8 cellular contexts compared by ENCODE assay signal in genomic region chr13:98142427-98143156, GRCh38. TPM values are rescaled to one million over a fixed set of nuclear protein-coding genes. Genes with fewer than 3 reads are reported as not detected.
DNase-seq lines count a peak whose midpoint lies in the region; ATAC-seq, FAIRE-seq and TF ChIP-seq lines count a peak whose summit lies in the region.

Gene FARP1 (plus strand): TSS chr13:98143094. CDS start chr13:98213243, 70,149 bp downstream.

- no TSS peak for BruUV-seq in A673 (replicated peaks; lab: Mats Ljungman, UMichigan)

- TF ChIP-seq CTCF in A673 (conservative IDR thresholded peaks at IDR 0.05; ENCODE audit: low read depth, low read length) (no peak), tibial nerve (IDR thresholded peaks at IDR 0.05) (peak; percentile 6 to 74 (median 61))

- H3K27me3 ChIP-seq in A673 (replicated peaks; ENCODE audit: insufficient read depth, low read depth, low read length, poor library complexity) (no peaks in the 10 kb centered on the region), muscle layer of duodenum (ENCODE audit: low read depth, low read length) (no peaks in the 10 kb centered on the region), tibial nerve (no peaks in the 10 kb centered on the region)

- H3K4me1 ChIP-seq in A673 (ENCODE audit: insufficient read depth, low read length, poor library complexity, severe bottlenecking): peaks cover 33% of the 10 kb centered on the region
- peaks cover 8 to 12% of the 10 kb centered on the region in 2 donors for H3K4me1 ChIP-seq in muscle layer of duodenum (ENCODE audit: control insufficient read depth in 1 of 2, insufficient read depth in 2 of 2, low read length in 2 of 2)
- H3K4me1 ChIP-seq in tibial nerve: peaks cover 0 to 25% (median 0%) of the 10 kb centered on the region in 4 donors

- CTCF ChIA-PET in A673 (lab: Charles Lee): interaction anchor here (0.8 kb wide), 1 partner anchor 109 kb away, joined by 4 read pairs; no protein-coding TSS in a partner anchor

- ATAC-seq in HG02884 (IDR thresholded peaks at IDR 0.05; ENCODE audit: unreplicated experiment): peak; percentile 61

- POLR2A ChIA-PET in A673 (lab: Charles Lee; ENCODE audit: low non-redundant PET): no interaction called here

- H3K4me3 ChIP-seq in A673 (ENCODE audit: low read depth, low read length, poor library complexity, severe bottlenecking): peak within 1 kb of the TSS; percentile 85
- H3K4me3 ChIP-seq in muscle layer of duodenum (ENCODE audit: low read depth in 1 of 2, low read length in 2 of 2): peak within 1 kb of the TSS; percentile 76 to 77
- H3K4me3 ChIP-seq in tibial nerve: peak within 1 kb of the TSS; percentile 52 to 72 (median 58)

- no peaks in the 10 kb centered on the region for H3K9me3 ChIP-seq in A673 (ENCODE audit: low read depth, low read length, poor library complexity, severe bottlenecking)
- no peaks in the 10 kb centered on the region for H3K9me3 ChIP-seq in muscle layer of duodenum (ENCODE audit: control insufficient read depth in 1 of 2, low read length in 2 of 2)
- no peaks in the 10 kb centered on the region for H3K9me3 ChIP-seq in tibial nerve

- WGBS in tibial nerve, 2 donors: 0 to 1% methylated on average over 40 to 41 of the region's 95 CpGs

- no peaks in the 10 kb centered on the region for H3K36me3 ChIP-seq in A673 (ENCODE audit: insufficient read depth, low read length, poor library complexity, severe bottlenecking)
- H3K36me3 ChIP-seq in muscle layer of duodenum (ENCODE audit: control insufficient read depth in 1 of 2, insufficient read depth in 2 of 2, low read length in 2 of 2): no peaks in the 10 kb centered on the region
- no peaks in the 10 kb centered on the region for H3K36me3 ChIP-seq in tibial nerve

- peak; percentile 84 for DNase-seq in A673 (ENCODE audit: low spot score)
- peak; percentile 65 for DNase-seq in GM12891 (ENCODE audit: insufficient read length, low spot score)
- DNase-seq in NCI-H2081 (lab: John Stamatoyannopoulos, UW): peak; percentile 87 to 91
- peak; percentile 47 for DNase-seq in activated T-cell treated with anti-CD3 and anti-CD28 coated beads for 48 hours (ENCODE audit: low read depth)
- peak; percentile 56 for DNase-seq in fibroblast of gingiva (ENCODE audit: low read depth)
- peak; percentile 41 to 58 for DNase-seq in tibial nerve (ENCODE audit: low spot score in 2 of 2)

- TF ChIP-seq EP300 in tibial nerve (IDR thresholded peaks at IDR 0.05): no peak

- FAIRE-seq in GM12891 (lab: Jason Lieb, UNC): no peak

- intact Hi-C loops in A673 (cut with micrococcal nuclease; ENCODE audit: unreplicated experiment): loop anchor here (5.0 to 10.0 kb wide), 5 partner anchors 75 to 305 kb away; no protein-coding TSS in a partner anchor

- H3K27ac ChIP-seq in A673 (ENCODE audit: low read depth, low read length, poor library complexity, severe bottlenecking) (peak within 1 kb of the TSS; percentile 82), muscle layer of duodenum (ENCODE audit: low read length) (no peak within 1 kb of the TSS), tibial nerve (peak within 1 kb of the TSS in 2 of 4 donors; percentile 53 to 68)

- no peak for TF ChIP-seq POLR2A in GM12891 (IDR thresholded peaks at IDR 0.05; ENCODE audit: low read depth, low read length)
- TF ChIP-seq POLR2A in tibial nerve (IDR thresholded peaks at IDR 0.05): peak; percentile 6 to 43

TF ChIP-seq in GM12891, 5 proteins besides CTCF, POLR2A, EP300 and RAD21:
- TF ChIP-seq TAF1 (IDR thresholded peaks at IDR 0.05; ENCODE audit: low read depth, low read length) (no peak), POLR2AphosphoS5 (IDR thresholded peaks at IDR 0.05; ENCODE audit: low read depth, low read length) (no peak), SPI1 (IDR thresholded peaks at IDR 0.05; ENCODE audit: low read depth, low read length) (no peak), PAX5 (IDR thresholded peaks at IDR 0.05; ENCODE audit: insufficient read depth, low read length, severe bottlenecking) (no peak), POU2F2 (IDR thresholded peaks at IDR 0.05; ENCODE audit: low read depth, low read length) (no peak)
TF ChIP-seq in GM12891: peak in this region for 0.

RNA-seq across cellular contexts. Expression of gene FARP1, which starts in this region (rescaled TPM):
- total RNA-seq in A673 (2021): 177 and 181 TPM in 2 replicates
- 1.2 TPM for polyA plus RNA-seq in GM12891 (2012; ENCODE audit: low read depth, missing spikeins)
- total RNA-seq in tibial nerve: 10 to 100 TPM; 21.4 to 28.5 (median 24.9) TPM
